In genomic region chr1:84973493-84974334, GRCh38 we compare ENCODE assay signal across 8 cellular contexts. TPM values are rescaled to one million over a fixed set of nuclear protein-coding genes. Genes with fewer than 3 reads are reported as not detected.
DNase-seq lines count a peak whose midpoint lies in the region; ATAC-seq and TF ChIP-seq lines count a peak whose summit lies in the region.
"Had no signal": no experiment of that assay in that cellular context is flagged by ENCODE, and none has a peak within 500 bp of the region (broad histone marks: within the 10 kb centered on the region; RNA-seq: fewer than 3 reads in every experiment).

No MANE protein-coding gene starts in this region.

- TF ChIP-seq POLR2A in upper lobe of left lung (IDR thresholded peaks at IDR 0.05), result no peak
- TF ChIP-seq POLR2A in spleen (IDR thresholded peaks at IDR 0.05), result no peak

- TF ChIP-seq CTCF in upper lobe of left lung (IDR thresholded peaks at IDR 0.05) (no peak), spleen (IDR thresholded peaks at IDR 0.05 in 8 of 11, conservative IDR thresholded peaks at IDR 0.05 in 3 of 11) (no peak)

- H3K4me1 ChIP-seq in upper lobe of left lung, result no peaks in the 10 kb centered on the region
- peaks cover 0 to 27% (median 18%) of the 10 kb centered on the region in 6 donors for H3K4me1 ChIP-seq in spleen

- no peak overlapping the region for H3K4me3 ChIP-seq in upper lobe of left lung
- H3K4me3 ChIP-seq in spleen, result no peak overlapping the region

- H3K36me3 ChIP-seq in upper lobe of left lung (no peaks in the 10 kb centered on the region), spleen (peaks cover 0 to 3% (median 0%) of the 10 kb centered on the region in 6 donors)
- H3K36me3 ChIP-seq: WERI-Rb-1 had no signal

- H3K9me3 ChIP-seq in upper lobe of left lung (no peaks in the 10 kb centered on the region), spleen (no peaks in the 10 kb centered on the region)

- TF ChIP-seq EP300 in upper lobe of left lung (IDR thresholded peaks at IDR 0.05), result no peak

- peak overlapping the region in 2 of 3 donors; percentile 43 to 83 for H3K27ac Mint-ChIP-seq in IgD-negative memory B cell

- intact Hi-C loops in spleen (cut with DNase I; ENCODE audit: low total_unique reads), result no loop called here

- H3K4me3 Mint-ChIP-seq in IgD-negative memory B cell, result peak overlapping the region in 1 of 4 donors; percentile 40

- peaks cover 47 to 59% (median 52%) of the 10 kb centered on the region in 3 donors for H3K4me1 Mint-ChIP-seq in IgD-negative memory B cell

- H3K27me3 Mint-ChIP-seq in IgD-negative memory B cell, result no peaks in the 10 kb centered on the region

- peaks cover 19% of the 10 kb centered on the region for H3K36me3 Mint-ChIP-seq in IgD-negative memory B cell

- H3K27me3 ChIP-seq in upper lobe of left lung (no peaks in the 10 kb centered on the region), spleen (replicated peaks in 1 of 7) (no peaks in the 10 kb centered on the region)

- DNase-seq in fibroblast of peridontal ligament (ENCODE audit: extremely low read depth) (peak; percentile 35), upper lobe of left lung (no peak), spleen (no peak)
- DNase-seq in activated naive CD4-positive, alpha-beta T cell treated with Interleukin-2 at 50 U/mL for 16 hours, result no peak
- DNase-seq: WERI-Rb-1 had no signal

- WGBS in upper lobe of left lung, 2 donors, result 68 to 77% methylated on average over 6 to 7 of the region's 7 CpGs
- WGBS in spleen, 5 donors, result 65 to 78% (median 70%) methylated on average over 7 of the region's 7 CpGs

- ATAC-seq in GM18520 (IDR thresholded peaks at IDR 0.05; ENCODE audit: unreplicated experiment), result peak; percentile 18
- peak; percentile 58 for ATAC-seq in GM21723 (IDR thresholded peaks at IDR 0.05; ENCODE audit: unreplicated experiment)
- no peak for ATAC-seq in upper lobe of left lung (ENCODE audit: low FRiP score in 2 of 2)

- H3K27ac ChIP-seq in upper lobe of left lung (no peak overlapping the region), spleen (peak overlapping the region in 1 of 8 donors; percentile 38)
- H3K27ac ChIP-seq: WERI-Rb-1 had no signal

- no peaks in the 10 kb centered on the region for H3K9me3 Mint-ChIP-seq in IgD-negative memory B cell

RNA-seq across cellular contexts. Expression of gene MCOLN2, which starts 23.2 kb away (rescaled TPM):
- polyA plus RNA-seq in IgD-negative memory B cell, result 12.4 TPM
- total RNA-seq in upper lobe of left lung, result 10 to 100 TPM in 2 of 6 donors, 1 to 10 TPM in 4; 5.8 to 41.9 (median 7.4) TPM
- total RNA-seq in spleen, result 10 to 100 TPM; 13.1 to 24.8 (median 16.6) TPM
- polyA plus RNA-seq in spleen, result 10 to 100 TPM; 19.0 to 32.8 (median 27.4) TPM

Comparison
In these comparisons a context has a peak if more than half of its experiments do, and no peak if none do; other contexts are left out.
1. ATAC-seq: peak in GM18520 (single experiment) and GM21723 (single experiment); none in upper lobe of left lung (0 of 2).